In genomic region chr17:62819511-62820221, GRCh38 we compare ENCODE assay signal across 8 cellular contexts. TPM values are rescaled to one million over a fixed set of nuclear protein-coding genes. Genes with fewer than 3 reads are reported as not detected.
DNase-seq lines count a peak whose midpoint lies in the region; ATAC-seq and TF ChIP-seq lines count a peak whose summit lies in the region.

No MANE protein-coding gene starts in this region.

- no peaks in the 10 kb centered on the region for H3K27me3 ChIP-seq in Caco-2 (replicated peaks; ENCODE audit: control insufficient read depth, insufficient read depth, low read length)
- H3K27me3 ChIP-seq in ectodermal cell (ENCODE audit: control insufficient read depth, insufficient read depth, low read length, poor library complexity, severe bottlenecking), result no peaks in the 10 kb centered on the region

- CTCF ChIA-PET in Caco-2 (lab: Charles Lee), result no interaction called here

- H3K36me3 ChIP-seq in Caco-2 (ENCODE audit: control insufficient read depth, insufficient read depth, low read length) (no peaks in the 10 kb centered on the region), ectodermal cell (ENCODE audit: control insufficient read depth, insufficient read depth, low read length) (no peaks in the 10 kb centered on the region)

- POLR2A ChIA-PET in Caco-2 (lab: Charles Lee), result interaction anchor here (0.5 kb wide), 1 partner anchor 1281 kb away, joined by 3 read pairs; no protein-coding TSS in a partner anchor

- peaks cover 3% of the 10 kb centered on the region for H3K27me3 Mint-ChIP-seq in Caco-2 (ENCODE audit: insufficient read depth, unreplicated experiment)
- H3K27me3 Mint-ChIP-seq in mesothelial cell of epicardium (ENCODE audit: low read depth), result no peaks in the 10 kb centered on the region
- H3K27me3 Mint-ChIP-seq in activated naive CD8-positive, alpha-beta T cell treated with anti-CD3 and anti-CD28 coated beads for 36 hours, result peaks cover 10% of the 10 kb centered on the region

- H3K4me3 ChIP-seq in Caco-2 (ENCODE audit: low read depth, low read length) (no peak overlapping the region), ectodermal cell (ENCODE audit: insufficient read depth, low read depth, low read length) (no peak overlapping the region)

- TF ChIP-seq CTCF in Caco-2 (IDR thresholded peaks at IDR 0.05; ENCODE audit: insufficient read depth in 1 of 2, low read depth in 1 of 2, low read length in 1 of 2, severe bottlenecking in 1 of 2, unreplicated experiment in 1 of 2) (no peak), mesothelial cell of epicardium (IDR thresholded peaks at IDR 0.05; ENCODE audit: unreplicated experiment) (no peak)

- no peak for ATAC-seq in GM21737 (IDR thresholded peaks at IDR 0.05; ENCODE audit: unreplicated experiment)

- no TSS peak for BruUV-seq in Caco-2 (replicated peaks; lab: Mats Ljungman, UMichigan)

- 40 to 44% methylated on average over 12 of the region's 12 CpGs for WGBS in ectodermal cell, 2 experiments

- H3K27ac ChIP-seq in ectodermal cell (ENCODE audit: insufficient read depth, low read depth, low read length, poor library complexity, severe bottlenecking), result peak overlapping the region; percentile 68

- H3K36me3 Mint-ChIP-seq in Caco-2 (ENCODE audit: insufficient read depth, unreplicated experiment) (no peaks in the 10 kb centered on the region), mesothelial cell of epicardium (no peaks in the 10 kb centered on the region)
- peaks cover 2% of the 10 kb centered on the region for H3K36me3 Mint-ChIP-seq in activated naive CD8-positive, alpha-beta T cell treated with anti-CD3 and anti-CD28 coated beads for 36 hours

- intact Hi-C loops in Caco-2 (cut with micrococcal nuclease; ENCODE audit: unreplicated experiment), result no loop called here

- peak overlapping the region; percentile 27 for H3K27ac Mint-ChIP-seq in Caco-2 (ENCODE audit: unreplicated experiment)
- H3K27ac Mint-ChIP-seq in mesothelial cell of epicardium, result peak overlapping the region; percentile 99
- no peak overlapping the region for H3K27ac Mint-ChIP-seq in activated naive CD8-positive, alpha-beta T cell treated with anti-CD3 and anti-CD28 coated beads for 36 hours

- H3K4me3 Mint-ChIP-seq in Caco-2 (ENCODE audit: unreplicated experiment), result peak overlapping the region; percentile 8
- peak overlapping the region; percentile 36 for H3K4me3 Mint-ChIP-seq in mesothelial cell of epicardium
- no peak overlapping the region for H3K4me3 Mint-ChIP-seq in activated naive CD8-positive, alpha-beta T cell treated with anti-CD3 and anti-CD28 coated beads for 36 hours

- peaks cover 12% of the 10 kb centered on the region for H3K4me1 Mint-ChIP-seq in Caco-2 (ENCODE audit: low read depth, unreplicated experiment)
- peaks cover 42% of the 10 kb centered on the region for H3K4me1 Mint-ChIP-seq in mesothelial cell of epicardium
- peaks cover 2% of the 10 kb centered on the region for H3K4me1 Mint-ChIP-seq in activated naive CD8-positive, alpha-beta T cell treated with anti-CD3 and anti-CD28 coated beads for 36 hours

- H3K4me1 ChIP-seq in Caco-2, result 0 out of 2 replicates have a peak, but pooled peaks cover 3% of the 10 kb centered on the region
- peaks cover 17% of the 10 kb centered on the region for H3K4me1 ChIP-seq in ectodermal cell (ENCODE audit: control insufficient read depth, insufficient read depth, low read length)

- H3K9me3 Mint-ChIP-seq in Caco-2 (ENCODE audit: unreplicated experiment) (peaks cover 9% of the 10 kb centered on the region), mesothelial cell of epicardium (no peaks in the 10 kb centered on the region)
- H3K9me3 Mint-ChIP-seq in activated naive CD8-positive, alpha-beta T cell treated with anti-CD3 and anti-CD28 coated beads for 36 hours, result no peaks in the 10 kb centered on the region

- DNase-seq in Caco-2, result peak; percentile 65 to 68
- peak; percentile 16 for DNase-seq in NCI-H2107 (lab: John Stamatoyannopoulos, UW)
- DNase-seq in mesothelial cell of epicardium (ENCODE audit: low spot score in 2 of 2, unreplicated experiment in 2 of 2), result peak; percentile 46 to 67
- DNase-seq in SHP77 (lab: John Stamatoyannopoulos, UW), result no peak
- no peak for DNase-seq in activated effector memory CD4-positive, alpha-beta T cell treated with Interleukin-2 at 50 U/mL for 16 hours
- DNase-seq in activated naive CD8-positive, alpha-beta T cell treated with anti-CD3 and anti-CD28 coated beads for 36 hours, result no peak

- H3K9me3 ChIP-seq in Caco-2 (no peaks in the 10 kb centered on the region), ectodermal cell (ENCODE audit: control insufficient read depth, low read length) (no peaks in the 10 kb centered on the region)

RNA-seq across cellular contexts. Expression of gene MARCHF10, which starts 11.6 kb away (rescaled TPM):
- total RNA-seq in Caco-2 (2022), result not detected in 2 replicates
- 0.72 TPM for polyA plus RNA-seq in ectodermal cell (2013, experiment 1 of 4)
- polyA plus RNA-seq in ectodermal cell (2013, experiment 2 of 4), result 1.1 TPM
- 1.1 TPM for polyA plus RNA-seq in ectodermal cell (2013, experiment 3 of 4)
- polyA plus RNA-seq in ectodermal cell (2013, experiment 4 of 4), result 0.97 TPM
- 0.18 to 1.1 TPM (median 0.53 TPM) in 3 replicates for total RNA-seq in mesothelial cell of epicardium
- not detected for total RNA-seq in activated naive CD8-positive, alpha-beta T cell treated with anti-CD3 and anti-CD28 coated beads for 36 hours

Comparison
In these comparisons a context has a peak if more than half of its experiments do, and no peak if none do; other contexts are left out.
1. DNase-seq: peak in Caco-2 (2 of 2), NCI-H2107 (single experiment) and mesothelial cell of epicardium (2 of 2); none in SHP77 (0 of 2), activated effector memory CD4-positive, alpha-beta T cell treated with Interleukin-2 at 50 U/mL for 16 hours (single experiment) and activated naive CD8-positive, alpha-beta T cell treated with anti-CD3 and anti-CD28 coated beads for 36 hours (single experiment).